In the genomic region with DNA sequence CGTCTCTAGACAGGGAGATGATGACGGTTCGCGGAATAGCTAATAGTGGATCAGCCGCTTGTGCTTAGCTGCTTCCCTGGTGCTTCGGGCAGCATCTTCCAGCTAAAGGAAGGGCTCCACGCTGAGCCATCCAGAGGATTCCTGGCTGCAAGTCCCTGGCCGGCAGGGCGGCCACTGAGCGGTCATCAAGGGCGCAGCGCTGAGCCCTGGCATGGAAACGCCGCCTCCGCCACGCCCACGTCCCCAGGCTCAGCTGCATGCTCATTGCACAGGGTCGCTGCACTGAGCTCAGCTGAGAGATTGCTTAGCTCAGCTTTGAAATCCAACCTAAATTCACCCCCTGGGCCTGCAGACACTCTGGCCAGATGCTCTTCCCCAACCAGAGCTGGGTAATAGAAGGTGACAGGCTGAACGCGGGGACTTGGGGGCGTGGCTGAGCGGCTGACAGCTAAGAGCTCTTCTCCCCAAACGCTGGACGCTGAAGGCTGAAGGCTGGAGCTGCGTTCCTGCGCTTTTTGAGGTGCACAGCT, we compare ENCODE assay signal across 8 cellular contexts.
DNase-seq lines count a peak whose midpoint lies in the region; ATAC-seq and TF ChIP-seq lines count a peak whose summit lies in the region.

No MANE protein-coding gene starts in this region.

- POLR2A ChIA-PET in activated CD8-positive, alpha-beta T cell treated with anti-CD3 and anti-CD28 coated beads for 36 hours (lab: Charles Lee): no interaction called here

- H3K4me3 ChIP-seq in heart left ventricle: peak overlapping the region in 11 of 12 donors; percentile 12 to 57 (median 46)

- no peak overlapping the region for H3K27ac Mint-ChIP-seq in activated CD8-positive, alpha-beta T cell treated with anti-CD3 and anti-CD28 coated beads for 36 hours

- no peaks in the 10 kb centered on the region for H3K9me3 ChIP-seq in heart left ventricle

- intact Hi-C loops in activated CD8-positive, alpha-beta T cell treated with anti-CD3 and anti-CD28 coated beads for 36 hours (cut with micrococcal nuclease): no loop called here
- intact Hi-C loops in heart left ventricle (cut with DNase I): no loop called here

- TF ChIP-seq POLR2A in heart left ventricle (IDR thresholded peaks at IDR 0.05): no peak

- no peaks in the 10 kb centered on the region for H3K36me3 Mint-ChIP-seq in activated CD8-positive, alpha-beta T cell treated with anti-CD3 and anti-CD28 coated beads for 36 hours (ENCODE audit: low read depth)

- H3K27me3 ChIP-seq in heart left ventricle: peaks cover 0 to 5% (median 0%) of the 10 kb centered on the region in 9 donors

- 7 to 14% (median 10%) methylated on average over 16 to 26 of the region's 26 CpGs for WGBS in heart left ventricle, 4 donors

- no peaks in the 10 kb centered on the region for H3K36me3 ChIP-seq in heart left ventricle

- H3K4me3 Mint-ChIP-seq in activated CD8-positive, alpha-beta T cell treated with anti-CD3 and anti-CD28 coated beads for 36 hours: no peak overlapping the region

- ATAC-seq in activated CD8-positive, alpha-beta T cell treated with anti-CD3 and anti-CD28 coated beads for 36 hours: no peak
- ATAC-seq in heart left ventricle (peak; percentile 78 to 95 (median 94)), GM18870 (IDR thresholded peaks at IDR 0.05; ENCODE audit: unreplicated experiment) (no peak)

- no peaks in the 10 kb centered on the region for H3K9me3 Mint-ChIP-seq in activated CD8-positive, alpha-beta T cell treated with anti-CD3 and anti-CD28 coated beads for 36 hours

- DNase-seq in EL: peak; percentile 83
- DNase-seq in LHCN-M2 (ENCODE audit: low read depth): peak; percentile 39
- peak; percentile 20 for DNase-seq in activated CD8-positive, alpha-beta T cell treated with anti-CD3 and anti-CD28 coated beads for 36 hours
- peak; percentile 30 to 80 (median 66) for DNase-seq in heart left ventricle
- DNase-seq in nucleus accumbens (lab: John Stamatoyannopoulos, UW): peak in 37 of 56 donors; percentile 3 to 72 (median 26)
- no peak for DNase-seq in activated effector memory CD4-positive, alpha-beta T cell treated with Interleukin-2 at 50 U/mL for 16 hours
- DNase-seq in activated CD4-positive, CD25-positive, alpha-beta regulatory T cell treated with anti-CD3 and anti-CD28 coated beads, Interleukin-2, amount 50 U/mL, for 72 hours: no peak

- peaks cover 3% of the 10 kb centered on the region for H3K4me1 Mint-ChIP-seq in activated CD8-positive, alpha-beta T cell treated with anti-CD3 and anti-CD28 coated beads for 36 hours (ENCODE audit: low read depth)

- H3K27me3 Mint-ChIP-seq in activated CD8-positive, alpha-beta T cell treated with anti-CD3 and anti-CD28 coated beads for 36 hours: peaks cover 13% of the 10 kb centered on the region

- TF ChIP-seq CTCF in activated CD8-positive, alpha-beta T cell treated with anti-CD3 and anti-CD28 coated beads for 36 hours (IDR thresholded peaks at IDR 0.05): no peak
- peak in 2 of 12 donors; percentile 15 to 18 for TF ChIP-seq CTCF in heart left ventricle (IDR thresholded peaks at IDR 0.05)

- H3K4me1 ChIP-seq in heart left ventricle: peaks cover 0 to 10% (median 4%) of the 10 kb centered on the region in 12 donors

- H3K27ac ChIP-seq in heart left ventricle: no peak overlapping the region

- CTCF ChIA-PET in activated CD8-positive, alpha-beta T cell treated with anti-CD3 and anti-CD28 coated beads for 36 hours (lab: Charles Lee): no interaction called here

Comparison
In these comparisons a context has a peak if more than half of its experiments do, and no peak if none do; other contexts are left out.
1. DNase-seq: peak in EL (single experiment), LHCN-M2 (single experiment), activated CD8-positive, alpha-beta T cell treated with anti-CD3 and anti-CD28 coated beads for 36 hours (single experiment), heart left ventricle (5 of 5) and nucleus accumbens (37 of 56); none in activated effector memory CD4-positive, alpha-beta T cell treated with Interleukin-2 at 50 U/mL for 16 hours (single experiment) and activated CD4-positive, CD25-positive, alpha-beta regulatory T cell treated with anti-CD3 and anti-CD28 coated beads, Interleukin-2, amount 50 U/mL, for 72 hours (single experiment).
2. ATAC-seq: peak in heart left ventricle (4 of 4); none in activated CD8-positive, alpha-beta T cell treated with anti-CD3 and anti-CD28 coated beads for 36 hours (single experiment) and GM18870 (single experiment).